8 cellular contexts compared by ENCODE assay signal in genomic region chr4:99945718-99946345, GRCh38. TPM values are rescaled to one million over a fixed set of nuclear protein-coding genes. Genes with fewer than 3 reads are reported as not detected.
DNase-seq lines count a peak whose midpoint lies in the region; ATAC-seq and TF ChIP-seq lines count a peak whose summit lies in the region.

No MANE protein-coding gene starts in this region.

- H3K27ac ChIP-seq in SJSA1, result peak overlapping the region; percentile 49
- peak overlapping the region; percentile 79 for H3K27ac ChIP-seq in endodermal cell (ENCODE audit: low read depth, low read length)
- peak overlapping the region; percentile 92 to 97 for H3K27ac ChIP-seq in uterus

- no peaks in the 10 kb centered on the region for H3K27me3 ChIP-seq in SJSA1 (replicated peaks)
- no peaks in the 10 kb centered on the region for H3K27me3 ChIP-seq in endodermal cell (ENCODE audit: control insufficient read depth, insufficient read depth, low read length, poor library complexity, severe bottlenecking)
- no peaks in the 10 kb centered on the region for H3K27me3 ChIP-seq in uterus

- H3K9me3 ChIP-seq in SJSA1 (replicated peaks) (no peaks in the 10 kb centered on the region), endodermal cell (ENCODE audit: control insufficient read depth, low read length) (peaks cover 6% of the 10 kb centered on the region), uterus (no peaks in the 10 kb centered on the region)

- H3K4me1 ChIP-seq in SJSA1 (replicated peaks) (peaks cover 30% of the 10 kb centered on the region), endodermal cell (ENCODE audit: control insufficient read depth, insufficient read depth, low read length) (no peaks in the 10 kb centered on the region), uterus (no peaks in the 10 kb centered on the region)

- H3K9me3 Mint-ChIP-seq in endodermal cell, result no peaks in the 10 kb centered on the region
- no peaks in the 10 kb centered on the region for H3K9me3 Mint-ChIP-seq in mesothelial cell of epicardium

- 6 to 14% methylated on average over 6 to 24 of the region's 24 CpGs for WGBS in endodermal cell (ENCODE audit: insufficient coverage in 1 of 2, insufficient read length in 1 of 2), 2 experiments

- no peak for TF ChIP-seq POLR2A in uterus (IDR thresholded peaks at IDR 0.05)

- H3K4me3 Mint-ChIP-seq in endodermal cell, result no peak overlapping the region
- H3K4me3 Mint-ChIP-seq in mesothelial cell of epicardium, result peak overlapping the region; percentile 99

- H3K4me1 Mint-ChIP-seq in endodermal cell (peaks cover 24% of the 10 kb centered on the region), mesothelial cell of epicardium (peaks cover 33% of the 10 kb centered on the region)

- peak overlapping the region; percentile 60 for H3K4me3 ChIP-seq in AG09309 (ENCODE audit: control insufficient read depth, low read depth, low read length)
- peak overlapping the region; percentile 66 for H3K4me3 ChIP-seq in SJSA1
- peak overlapping the region; percentile 98 for H3K4me3 ChIP-seq in endodermal cell (ENCODE audit: low read length)
- H3K4me3 ChIP-seq in uterus, result peak overlapping the region; percentile 69 to 75

- DNase-seq in AG09309 (ENCODE audit: low read depth) (no peak), SJSA1 (ENCODE audit: low read depth in 1 of 2, low spot score in 2 of 2) (peak in 1 of 2 experiments; percentile 54), endodermal cell (no peak), mesothelial cell of epicardium (ENCODE audit: low spot score in 2 of 2, unreplicated experiment in 2 of 2) (peak; percentile 23 to 64), uterus (no peak)

- peak overlapping the region; percentile 97 for H3K27ac Mint-ChIP-seq in endodermal cell
- peak overlapping the region; percentile 99 for H3K27ac Mint-ChIP-seq in mesothelial cell of epicardium

- H3K36me3 ChIP-seq in SJSA1, result peaks cover 47% of the 10 kb centered on the region
- peaks cover 36% of the 10 kb centered on the region for H3K36me3 ChIP-seq in endodermal cell (ENCODE audit: control insufficient read depth, insufficient read depth, low read length)
- no peaks in the 10 kb centered on the region for H3K36me3 ChIP-seq in uterus

- H3K27me3 Mint-ChIP-seq in endodermal cell (ENCODE audit: insufficient read depth) (no peaks in the 10 kb centered on the region), mesothelial cell of epicardium (ENCODE audit: low read depth) (no peaks in the 10 kb centered on the region)

- H3K9ac ChIP-seq in endodermal cell (ENCODE audit: extremely low read depth, low read length, poor library complexity, severe bottlenecking), result peak overlapping the region; percentile 70

- intact Hi-C loops in uterus (cut with DNase I; ENCODE audit: low total_unique reads), result loop anchor here (10.0 kb wide), 1 partner anchor 51 kb away; the partner anchor contains the start of gene LAMTOR3

- TF ChIP-seq CTCF in AG09309 (IDR thresholded peaks at IDR 0.05; ENCODE audit: control insufficient read depth, insufficient read depth, low read depth, low read length, missing control alignments) (no peak), endodermal cell (conservative IDR thresholded peaks at IDR 0.05) (no peak), mesothelial cell of epicardium (IDR thresholded peaks at IDR 0.05; ENCODE audit: unreplicated experiment) (no peak), uterus (IDR thresholded peaks at IDR 0.05) (no peak)

- peaks cover 35% of the 10 kb centered on the region for H3K36me3 Mint-ChIP-seq in endodermal cell (ENCODE audit: low read depth)
- H3K36me3 Mint-ChIP-seq in mesothelial cell of epicardium, result peaks cover 6% of the 10 kb centered on the region

- ATAC-seq in GM18498 (IDR thresholded peaks at IDR 0.05; ENCODE audit: unreplicated experiment) (peak; percentile 3), HG03066 (IDR thresholded peaks at IDR 0.05; ENCODE audit: low read depth, unreplicated experiment) (peak; percentile 1), GM18520 (IDR thresholded peaks at IDR 0.05; ENCODE audit: unreplicated experiment) (no peak)

RNA-seq across cellular contexts. Expression of gene DNAJB14, which starts 0.6 kb away (rescaled TPM):
- total RNA-seq in SJSA1 (2014; rRNA removed; shearing (Covaris generic)), result 34.0 and 38.9 TPM in 2 replicates
- total RNA-seq in endodermal cell (10 to 100 TPM; 50.3 to 62.5 TPM), mesothelial cell of epicardium (53.2 to 57.2 TPM (median 55.9 TPM) in 3 replicates), uterus (100 to 1,000 TPM in 1 of 4 donors, 10 to 100 TPM in 3; 33.5 to 151 (median 71.5) TPM)
- 20.1 TPM for polyA plus RNA-seq in endodermal cell (2013, experiment 1 of 2)
- polyA plus RNA-seq in endodermal cell (2013, experiment 2 of 2), result 20.8 TPM

RNA-seq across cellular contexts. Expression of gene H2AZ1, which starts 4.2 kb away (rescaled TPM):
- total RNA-seq in SJSA1 (2014; rRNA removed; shearing (Covaris generic)), result 984 and 1,007 TPM in 2 replicates
- total RNA-seq in endodermal cell (100 to 1,000 TPM; 580 to 651 TPM), mesothelial cell of epicardium (189 to 203 TPM (median 199 TPM) in 3 replicates), uterus (100 to 1,000 TPM in 3 of 4 donors, 10 to 100 TPM in 1; 99.7 to 206 (median 134) TPM)
- 907 TPM for polyA plus RNA-seq in endodermal cell (2013, experiment 1 of 2)
- polyA plus RNA-seq in endodermal cell (2013, experiment 2 of 2), result 832 TPM

RNA-seq across cellular contexts. Expression of gene LAMTOR3, which starts 51.6 kb away (rescaled TPM):
- 25.0 and 62.4 TPM in 2 replicates for total RNA-seq in SJSA1 (2014; rRNA removed; shearing (Covaris generic))
- total RNA-seq in endodermal cell, result 10 to 100 TPM; 31.6 to 33.0 TPM
- 67.0 TPM for polyA plus RNA-seq in endodermal cell (2013, experiment 1 of 2)
- 64.1 TPM for polyA plus RNA-seq in endodermal cell (2013, experiment 2 of 2)
- total RNA-seq in mesothelial cell of epicardium, result 42.4 to 44.7 TPM (median 42.5 TPM) in 3 replicates
- total RNA-seq in uterus, result 10 to 100 TPM; 37.9 to 87.0 (median 40.3) TPM

Comparison
In these comparisons a context has a peak if more than half of its experiments do, and no peak if none do; other contexts are left out.
1. DNase-seq: peak in mesothelial cell of epicardium (2 of 2); none in AG09309 (single experiment), endodermal cell (single experiment) and uterus (0 of 2).
2. Peak in every context shown above with its lines, with median percentiles within 50 percentile points of each other: H3K4me3 ChIP-seq and H3K27ac ChIP-seq.